ENCODE assay signal across 37 cellular contexts in genomic region chr13:112845511-112846144, GRCh38.
"Had no signal": no experiment of that assay in that cellular context is flagged by ENCODE, and none has a peak within 500 bp of the region (broad histone marks: within the 10 kb centered on the region; RNA-seq: fewer than 3 reads in every experiment).

No MANE protein-coding gene starts in this region.

- H3K27me3 ChIP-seq: MG63, Peyer's patch, SJSA1 had no signal

- H3K4me1 ChIP-seq: Peyer's patch, SJSA1 had no signal

- H3K9ac ChIP-seq: SK-N-SH had no signal

- H3K4me2 ChIP-seq: SK-N-SH had no signal

- H3K27me3 Mint-ChIP-seq: activated CD4-positive, alpha-beta memory T cell treated with anti-CD3 and anti-CD28 coated beads for 36 hours; activated naive CD4-positive, alpha-beta T cell treated with anti-CD3 and anti-CD28 coated beads, Interleukin-2, amount 10 ng/mL, durations not matched to agents 7 days and 5 days; activated naive CD8-positive, alpha-beta T cell; activated naive CD8-positive, alpha-beta T cell treated with anti-CD3 and anti-CD28 coated beads, Interleukin-2, amount 50 U/mL, for 24 hours; brain had no signal

- H3K27ac ChIP-seq: Peyer's patch, SJSA1 had no signal

- H3K36me3 ChIP-seq: MG63, SJSA1 had no signal

- H3K4me3 Mint-ChIP-seq: activated CD4-positive, alpha-beta memory T cell treated with anti-CD3 and anti-CD28 coated beads for 36 hours; activated naive CD4-positive, alpha-beta T cell treated with anti-CD3 and anti-CD28 coated beads, Interleukin-2, amount 10 ng/mL, durations not matched to agents 7 days and 5 days; activated naive CD8-positive, alpha-beta T cell; activated naive CD8-positive, alpha-beta T cell treated with anti-CD3 and anti-CD28 coated beads, Interleukin-2, amount 50 U/mL, for 24 hours; activated T-cell treated with anti-CD3 and anti-CD28 coated beads, Interleukin-2, amount 50 U/mL, for 4 hours; activated T-helper 1 cell treated with anti-CD3 and anti-CD28 coated beads, Interleukin-12 subunit alpha, Interleukin-12 subunit beta, Interleukin-2, Interleukin-4 antibody, amounts not matched to agents 30 ng/mL and 10 ng/mL and 1 ng/mL, durations not matched to agents 14 hours and 24 hours and 36 hours; brain; T-helper 1 cell treated with Interleukin-12 subunit alpha and Interleukin-12 subunit beta and Interleukin-4 antibody, amounts not matched to agents 30 μg/mL and 1 μg/mL, for 36 hours; T-helper 2 cell treated with Interferon-gamma antibody and Interleukin-4, amounts not matched to agents 5 μg/mL and 100 μg/mL, for 36 hours had no signal

- H3K9me3 Mint-ChIP-seq: activated CD4-positive, alpha-beta memory T cell treated with anti-CD3 and anti-CD28 coated beads for 36 hours; activated naive CD4-positive, alpha-beta T cell treated with anti-CD3 and anti-CD28 coated beads, Interleukin-2, amount 10 ng/mL, durations not matched to agents 7 days and 5 days; activated naive CD8-positive, alpha-beta T cell treated with anti-CD3 and anti-CD28 coated beads, Interleukin-2, amount 50 U/mL, for 24 hours; activated T-cell treated with anti-CD3 and anti-CD28 coated beads, Interleukin-2, amount 50 U/mL, for 4 hours had no signal

- DNase-seq: activated CD4-positive, alpha-beta memory T cell treated with anti-CD3 and anti-CD28 coated beads for 36 hours; activated CD4-positive, alpha-beta T cell treated with anti-CD3 and anti-CD28 coated beads for 4 hours; activated CD4-positive, alpha-beta T cell treated with anti-CD3 and anti-CD28 coated beads, Interleukin-2, amount 50 U/mL, for 1 hour; activated CD8-positive, alpha-beta memory T cell treated with anti-CD3 and anti-CD28 coated beads, Interleukin-2, amount 50 U/mL, for 4 hours; activated naive CD4-positive, alpha-beta T cell treated with anti-CD3 and anti-CD28 coated beads, Interleukin-2, amount 10 ng/mL, durations not matched to agents 7 days and 5 days; activated naive CD8-positive, alpha-beta T cell treated with anti-CD3 and anti-CD28 coated beads, Interleukin-2, amount 50 U/mL, for 24 hours; activated T-cell treated with anti-CD3 and anti-CD28 coated beads for 4 hours; activated T-cell treated with anti-CD3 and anti-CD28 coated beads, Interleukin-2, amount 50 U/mL, for 4 hours; anterior cingulate cortex; caudate nucleus; cerebellar nuclear complex; Kasumi-1; MG63; NCI-H1048; NCI-H1105 treated with DMSO at 0.1 percent for 48 hours; NCI-H1436; NCI-H1694; NCI-H1930; NCI-H2081 treated with DMSO at 0.1 percent for 48 hours; NCI-H510A; NCI-H526; NCI-H748 treated with DMSO at 0.1 percent for 48 hours; NK-92 treated with Interleukin-12 subunit alpha and Interleukin-12 subunit beta, amount 100 ng/mL, for 24 hours; PC-3; RPMI8226; SHP77 treated with DMSO at 0.1 percent for 48 hours; SK-N-SH had no signal

- H3K9me3 ChIP-seq: MG63, Peyer's patch, SJSA1, SK-N-SH had no signal

- FAIRE-seq: bronchial epithelial cell, TTC549 had no signal

- H3K27ac Mint-ChIP-seq: activated CD4-positive, alpha-beta memory T cell treated with anti-CD3 and anti-CD28 coated beads for 36 hours; activated naive CD4-positive, alpha-beta T cell treated with anti-CD3 and anti-CD28 coated beads, Interleukin-2, amount 10 ng/mL, durations not matched to agents 7 days and 5 days; activated naive CD8-positive, alpha-beta T cell; activated naive CD8-positive, alpha-beta T cell treated with anti-CD3 and anti-CD28 coated beads, Interleukin-2, amount 50 U/mL, for 24 hours; activated T-helper 1 cell treated with anti-CD3 and anti-CD28 coated beads, Interleukin-12 subunit alpha, Interleukin-12 subunit beta, Interleukin-2, Interleukin-4 antibody, amounts not matched to agents 30 ng/mL and 10 ng/mL and 1 ng/mL, durations not matched to agents 14 hours and 24 hours and 36 hours; T-helper 1 cell treated with Interleukin-12 subunit alpha and Interleukin-12 subunit beta and Interleukin-4 antibody, amounts not matched to agents 30 μg/mL and 1 μg/mL, for 36 hours; T-helper 2 cell treated with Interferon-gamma antibody and Interleukin-4, amounts not matched to agents 5 μg/mL and 100 μg/mL, for 36 hours had no signal

- ATAC-seq: activated CD4-positive, CD25-positive, alpha-beta regulatory T cell treated with anti-CD3 and anti-CD28 coated beads, Interleukin-2, amount 50 U/mL, for 24 hours; activated naive CD8-positive, alpha-beta T cell treated with anti-CD3 and anti-CD28 coated beads, Interleukin-2, amount 50 U/mL, for 24 hours; activated T-cell treated with anti-CD3 and anti-CD28 coated beads, Interleukin-2, amount 50 U/mL, for 4 hours; PC-3 had no signal

- H3K4me3 ChIP-seq: MG63, Peyer's patch, SJSA1 had no signal
